16 cellular contexts compared by ENCODE assay signal in genomic region chr13:63208811-63209210, GRCh38.
A peak's percentile ranks its signal among the peaks of the same experiment; 100 is the strongest.
DNase-seq lines count a peak whose midpoint lies in the region; ATAC-seq and TF ChIP-seq lines count a peak whose summit lies in the region.
"Had no signal": no experiment of that assay in that cellular context is flagged by ENCODE, and none has a peak within 500 bp of the region (broad histone marks: within the 10 kb centered on the region; RNA-seq: fewer than 3 reads in every experiment).

No MANE protein-coding gene starts in this region.

- no peaks in the 10 kb centered on the region for H3K36me3 ChIP-seq in heart right ventricle
- no peaks in the 10 kb centered on the region for H3K36me3 ChIP-seq in lower lobe of right lung

- peak; percentile 7 for DNase-seq in HT1080 (ENCODE audit: low read depth)
- peak; percentile 3 for DNase-seq in fibroblast of mammary gland (ENCODE audit: low read depth)
- peak; percentile 47 for DNase-seq in renal cortical epithelial cell (ENCODE audit: low read depth)
- DNase-seq in DMS53 treated with DMSO at 0.1 percent for 48 hours (lab: John Stamatoyannopoulos, UW; ENCODE audit: unreplicated experiment): no peak
- DNase-seq in heart right ventricle: no peak
- no peak for DNase-seq in lower lobe of right lung
- DNase-seq: NCI-H1436, NCI-H2029, NCI-H510A, NCI-H774, PC-9 had no signal

- peaks cover 0 to 9% (median 0%) of the 10 kb centered on the region in 11 donors for H3K9me3 ChIP-seq in heart right ventricle
- no peaks in the 10 kb centered on the region for H3K9me3 ChIP-seq in lower lobe of right lung

- intact Hi-C loops in heart right ventricle (cut with DNase I): no loop called here
- intact Hi-C loops in lower lobe of right lung (cut with DNase I): no loop called here

- H3K27ac ChIP-seq in heart right ventricle (no peak overlapping the region), lower lobe of right lung (no peak overlapping the region)
- H3K27ac ChIP-seq: PC-9 had no signal

- no peak overlapping the region for H3K4me3 ChIP-seq in fibroblast of mammary gland (ENCODE audit: control insufficient read depth, low read depth, low read length)
- no peak overlapping the region for H3K4me3 ChIP-seq in heart right ventricle
- H3K4me3 ChIP-seq in lower lobe of right lung: no peak overlapping the region
- H3K4me3 ChIP-seq: K562, PC-9 had no signal

- 48 to 52% methylated on average over 3 of the region's 3 CpGs for WGBS in heart right ventricle, 2 donors

- H3K27me3 ChIP-seq in heart right ventricle (no peaks in the 10 kb centered on the region), lower lobe of right lung (ENCODE audit: low read depth) (no peaks in the 10 kb centered on the region)

- TF ChIP-seq CTCF in fibroblast of mammary gland (conservative IDR thresholded peaks at IDR 0.05; ENCODE audit: control insufficient read depth, insufficient read depth, low read depth, low read length) (no peak), heart right ventricle (IDR thresholded peaks at IDR 0.05) (no peak), lower lobe of right lung (IDR thresholded peaks at IDR 0.05) (no peak)

- no peak for TF ChIP-seq POLR2A in GM18505 (IDR thresholded peaks at IDR 0.05; ENCODE audit: borderline replicate concordance, extremely low read depth, insufficient read depth, insufficient read length)

- H3K4me1 ChIP-seq in heart right ventricle (no peaks in the 10 kb centered on the region), lower lobe of right lung (no peaks in the 10 kb centered on the region)

- ATAC-seq in SK-N-SH treated with all-trans-retinoic acid at 6 μM for 48 hours (peak; percentile 35; the same call in 2 of the 3 replicates), GM18505 (IDR thresholded peaks at IDR 0.05; ENCODE audit: unreplicated experiment) (no peak), heart right ventricle (no peak), lower lobe of right lung (no peak)
- ATAC-seq: HCT116, K562, Right ventricle myocardium inferior had no signal

TF ChIP-seq in SK-N-SH treated with all-trans-retinoic acid at 6 μM for 48 hours, 23 proteins besides CTCF, POLR2A, EP300 and RAD21:
- no peak for TF ChIP-seq ESRRG (CRISPR knock-in tag; IDR thresholded peaks at IDR 0.05)
- TF ChIP-seq TSHZ2 (CRISPR knock-in tag; IDR thresholded peaks at IDR 0.05): no peak
- no peak for TF ChIP-seq ARNTL (CRISPR knock-in tag; IDR thresholded peaks at IDR 0.05; ENCODE audit: borderline replicate concordance, low read depth)
- TF ChIP-seq ISL1 (CRISPR knock-in tag; IDR thresholded peaks at IDR 0.05): no peak
- no peak for TF ChIP-seq ZNF565 (CRISPR knock-in tag; conservative IDR thresholded peaks at IDR 0.05; ENCODE audit: low read depth)
- no peak for TF ChIP-seq RARB (CRISPR knock-in tag; IDR thresholded peaks at IDR 0.05)
- no peak for TF ChIP-seq ZFP3 (CRISPR knock-in tag; IDR thresholded peaks at IDR 0.05)
- TF ChIP-seq ZNF70 (CRISPR knock-in tag; IDR thresholded peaks at IDR 0.05): no peak
- TF ChIP-seq ZC3H10 (CRISPR knock-in tag; IDR thresholded peaks at IDR 0.05): no peak
- no peak for TF ChIP-seq TOX (CRISPR knock-in tag; IDR thresholded peaks at IDR 0.05; ENCODE audit: borderline replicate concordance)
- no peak for TF ChIP-seq POU6F1 (CRISPR knock-in tag; IDR thresholded peaks at IDR 0.05; ENCODE audit: borderline replicate concordance, low read depth)
- no peak for TF ChIP-seq PATZ1 (CRISPR knock-in tag; IDR thresholded peaks at IDR 0.05; ENCODE audit: borderline replicate concordance)
- TF ChIP-seq CSDC2 (CRISPR knock-in tag; IDR thresholded peaks at IDR 0.05): no peak
- TF ChIP-seq CSRNP3 (CRISPR knock-in tag; IDR thresholded peaks at IDR 0.05): no peak
- no peak for TF ChIP-seq CREB5 (CRISPR knock-in tag; IDR thresholded peaks at IDR 0.05; ENCODE audit: low read depth)
- no peak for TF ChIP-seq GLIS3 (CRISPR knock-in tag; IDR thresholded peaks at IDR 0.05)

Comparison
In these comparisons a context has a peak if more than half of its experiments do, and no peak if none do; other contexts are left out.
1. DNase-seq: peak in HT1080 (single experiment), fibroblast of mammary gland (single experiment) and renal cortical epithelial cell (single experiment); none in DMS53 treated with DMSO at 0.1 percent for 48 hours (single experiment), heart right ventricle (0 of 2) and lower lobe of right lung (single experiment).